8 cellular contexts compared by ENCODE assay signal in the genomic region with DNA sequence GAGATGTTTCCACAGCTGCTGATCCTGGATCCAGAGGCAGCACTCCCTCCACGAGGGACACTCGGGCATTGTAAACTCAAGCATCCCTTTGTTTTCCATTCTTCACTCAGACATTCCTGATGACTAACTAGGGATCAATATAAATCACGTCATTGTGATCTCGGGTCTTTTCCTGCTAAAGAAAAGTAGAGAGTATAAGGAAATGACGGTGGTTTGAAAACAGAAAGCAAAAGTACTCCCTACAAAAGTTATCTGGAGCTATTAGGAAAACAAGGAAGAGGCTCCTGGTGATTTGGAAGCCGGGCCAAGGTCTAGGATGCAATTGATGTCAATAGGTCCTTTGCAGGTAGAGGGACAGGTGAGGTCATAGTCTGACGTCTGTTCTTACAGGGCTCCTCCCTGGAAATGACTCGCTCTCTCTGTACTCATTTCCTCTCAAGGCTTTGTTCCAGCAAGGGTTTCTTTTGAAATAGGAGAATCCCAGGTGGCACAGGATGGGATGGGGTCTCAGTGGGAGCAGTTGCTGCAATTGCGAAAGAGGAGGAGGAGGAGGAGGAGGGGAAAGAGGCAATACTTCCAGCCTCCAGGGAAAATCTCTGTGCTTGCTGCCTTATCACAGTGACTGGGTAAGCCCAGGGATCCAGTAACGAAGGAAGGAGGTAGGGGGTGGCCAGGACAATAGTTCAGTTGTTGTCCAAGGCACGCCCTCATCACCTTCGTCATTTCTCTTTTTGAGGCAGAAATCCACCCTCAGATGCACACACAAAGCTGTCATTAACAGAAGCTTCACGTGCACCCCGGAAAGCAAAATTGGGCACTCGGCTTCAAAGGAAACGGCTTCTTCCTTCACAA.
A peak's percentile ranks its signal among the peaks of the same experiment; 100 is the strongest.
DNase-seq lines count a peak whose midpoint lies in the region; ATAC-seq and TF ChIP-seq lines count a peak whose summit lies in the region.

No MANE protein-coding gene starts in this region.

- CTCF ChIA-PET in activated CD8-positive, alpha-beta T cell treated with anti-CD3 and anti-CD28 coated beads for 36 hours (lab: Charles Lee): interaction anchor here (0.9 to 2.0 kb wide), 4 partner anchors 11 to 428 kb away, joined by 3 to 5 read pairs (median 3); no protein-coding TSS in a partner anchor

- peaks cover 20% of the 10 kb centered on the region for H3K4me1 Mint-ChIP-seq in activated CD8-positive, alpha-beta T cell treated with anti-CD3 and anti-CD28 coated beads for 36 hours (ENCODE audit: low read depth)

- no peak for TF ChIP-seq POLR2A in heart left ventricle (IDR thresholded peaks at IDR 0.05)

- ATAC-seq in activated CD8-positive, alpha-beta T cell treated with anti-CD3 and anti-CD28 coated beads for 36 hours: peak; percentile 86
- ATAC-seq in heart left ventricle: peak; percentile 29 to 90 (median 65)
- ATAC-seq in HG03565 (IDR thresholded peaks at IDR 0.05; ENCODE audit: unreplicated experiment): no peak
- no peak for ATAC-seq in GM19035 (IDR thresholded peaks at IDR 0.05; ENCODE audit: unreplicated experiment)

- H3K4me3 Mint-ChIP-seq in activated CD8-positive, alpha-beta T cell treated with anti-CD3 and anti-CD28 coated beads for 36 hours: peak overlapping the region; percentile 75

- H3K4me3 ChIP-seq in heart left ventricle (peak overlapping the region in 10 of 12 donors; percentile 23 to 59 (median 42)), rectal smooth muscle tissue (ENCODE audit: low read length) (peak overlapping the region; percentile 46)

- H3K4me1 ChIP-seq in heart left ventricle (peaks cover 0 to 42% (median 16%) of the 10 kb centered on the region in 12 donors), rectal smooth muscle tissue (ENCODE audit: control insufficient read depth, insufficient read depth, low read length) (no peaks in the 10 kb centered on the region)

- no peaks in the 10 kb centered on the region for H3K36me3 Mint-ChIP-seq in activated CD8-positive, alpha-beta T cell treated with anti-CD3 and anti-CD28 coated beads for 36 hours (ENCODE audit: low read depth)

- H3K27ac ChIP-seq in heart left ventricle: peak overlapping the region in 11 of 12 donors; percentile 7 to 79 (median 69)
- H3K27ac ChIP-seq in rectal smooth muscle tissue (ENCODE audit: low read depth, low read length): no peak overlapping the region

- H3K27me3 ChIP-seq in heart left ventricle (no peaks in the 10 kb centered on the region), rectal smooth muscle tissue (ENCODE audit: control insufficient read depth, insufficient read depth, low read length) (no peaks in the 10 kb centered on the region)

- H3K27ac Mint-ChIP-seq in activated CD8-positive, alpha-beta T cell treated with anti-CD3 and anti-CD28 coated beads for 36 hours: peak overlapping the region; percentile 84

- no peaks in the 10 kb centered on the region for H3K9me3 Mint-ChIP-seq in activated CD8-positive, alpha-beta T cell treated with anti-CD3 and anti-CD28 coated beads for 36 hours

- H3K27me3 Mint-ChIP-seq in activated CD8-positive, alpha-beta T cell treated with anti-CD3 and anti-CD28 coated beads for 36 hours: no peaks in the 10 kb centered on the region

- no peak overlapping the region for H3K9ac ChIP-seq in rectal smooth muscle tissue (ENCODE audit: low read length)

- no peak for TF ChIP-seq CTCF in activated CD8-positive, alpha-beta T cell treated with anti-CD3 and anti-CD28 coated beads for 36 hours (IDR thresholded peaks at IDR 0.05)
- no peak for TF ChIP-seq CTCF in heart left ventricle (IDR thresholded peaks at IDR 0.05)

- WGBS in heart left ventricle, 4 donors: 36 to 44% (median 39%) methylated on average over 16 of the region's 16 CpGs

- POLR2A ChIA-PET in activated CD8-positive, alpha-beta T cell treated with anti-CD3 and anti-CD28 coated beads for 36 hours (lab: Charles Lee): interaction anchor here (1.5 kb wide), 1 partner anchor 305 kb away, joined by 3 read pairs; no protein-coding TSS in a partner anchor

- DNase-seq in GM04503 (ENCODE audit: low read depth) (peak; percentile 10), M059J (ENCODE audit: low read depth) (peak; percentile 82), heart left ventricle (peak in 2 of 5 donors; percentile 44 to 59), NOMO-1 treated with DMSO at 0.1 percent for 48 hours (lab: John Stamatoyannopoulos, UW; ENCODE audit: unreplicated experiment) (no peak)
- peak; percentile 61 for DNase-seq in activated CD8-positive, alpha-beta T cell treated with anti-CD3 and anti-CD28 coated beads for 36 hours

- H3K36me3 ChIP-seq in heart left ventricle (no peaks in the 10 kb centered on the region), rectal smooth muscle tissue (ENCODE audit: control insufficient read depth, insufficient read depth, low read length) (no peaks in the 10 kb centered on the region)

- no peaks in the 10 kb centered on the region for H3K9me3 ChIP-seq in heart left ventricle

- intact Hi-C loops in activated CD8-positive, alpha-beta T cell treated with anti-CD3 and anti-CD28 coated beads for 36 hours (cut with micrococcal nuclease): no loop called here
- intact Hi-C loops in heart left ventricle (cut with DNase I): no loop called here

Comparison
In these comparisons a context has a peak if more than half of its experiments do, and no peak if none do; other contexts are left out.
1. ATAC-seq: peak in activated CD8-positive, alpha-beta T cell treated with anti-CD3 and anti-CD28 coated beads for 36 hours (single experiment) and heart left ventricle (4 of 4); none in HG03565 (single experiment) and GM19035 (single experiment).